In genomic region chr1:223338811-223339746, GRCh38 we compare ENCODE assay signal across 1 cellular context.
TF ChIP-seq lines count a peak whose summit lies in the region.

No MANE protein-coding gene starts in this region.

TF ChIP-seq in IMR-90, 13 proteins besides CTCF, POLR2A, EP300 and RAD21:
- TF ChIP-seq, protein P1, sequence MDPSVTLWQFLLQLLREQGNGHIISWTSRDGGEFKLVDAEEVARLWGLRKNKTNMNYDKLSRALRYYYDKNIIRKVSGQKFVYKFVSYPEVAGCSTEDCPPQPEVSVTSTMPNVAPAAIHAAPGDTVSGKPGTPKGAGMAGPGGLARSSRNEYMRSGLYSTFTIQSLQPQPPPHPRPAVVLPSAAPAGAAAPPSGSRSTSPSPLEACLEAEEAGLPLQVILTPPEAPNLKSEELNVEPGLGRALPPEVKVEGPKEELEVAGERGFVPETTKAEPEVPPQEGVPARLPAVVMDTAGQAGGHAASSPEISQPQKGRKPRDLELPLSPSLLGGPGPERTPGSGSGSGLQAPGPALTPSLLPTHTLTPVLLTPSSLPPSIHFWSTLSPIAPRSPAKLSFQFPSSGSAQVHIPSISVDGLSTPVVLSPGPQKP (IDR thresholded peaks at IDR 0.05; ENCODE audit: borderline replicate concordance, low read depth, low read length) = no peak
- no peak for TF ChIP-seq RCOR1 (IDR thresholded peaks at IDR 0.05; ENCODE audit: insufficient replicate concordance, low read length)
- no peak for TF ChIP-seq BHLHE40 (IDR thresholded peaks at IDR 0.05; ENCODE audit: low read depth, low read length)
- TF ChIP-seq MAZ (IDR thresholded peaks at IDR 0.05; ENCODE audit: borderline replicate concordance, low read depth, low read length) = no peak
